ENCODE assay signal across 8 cellular contexts in the genomic region with DNA sequence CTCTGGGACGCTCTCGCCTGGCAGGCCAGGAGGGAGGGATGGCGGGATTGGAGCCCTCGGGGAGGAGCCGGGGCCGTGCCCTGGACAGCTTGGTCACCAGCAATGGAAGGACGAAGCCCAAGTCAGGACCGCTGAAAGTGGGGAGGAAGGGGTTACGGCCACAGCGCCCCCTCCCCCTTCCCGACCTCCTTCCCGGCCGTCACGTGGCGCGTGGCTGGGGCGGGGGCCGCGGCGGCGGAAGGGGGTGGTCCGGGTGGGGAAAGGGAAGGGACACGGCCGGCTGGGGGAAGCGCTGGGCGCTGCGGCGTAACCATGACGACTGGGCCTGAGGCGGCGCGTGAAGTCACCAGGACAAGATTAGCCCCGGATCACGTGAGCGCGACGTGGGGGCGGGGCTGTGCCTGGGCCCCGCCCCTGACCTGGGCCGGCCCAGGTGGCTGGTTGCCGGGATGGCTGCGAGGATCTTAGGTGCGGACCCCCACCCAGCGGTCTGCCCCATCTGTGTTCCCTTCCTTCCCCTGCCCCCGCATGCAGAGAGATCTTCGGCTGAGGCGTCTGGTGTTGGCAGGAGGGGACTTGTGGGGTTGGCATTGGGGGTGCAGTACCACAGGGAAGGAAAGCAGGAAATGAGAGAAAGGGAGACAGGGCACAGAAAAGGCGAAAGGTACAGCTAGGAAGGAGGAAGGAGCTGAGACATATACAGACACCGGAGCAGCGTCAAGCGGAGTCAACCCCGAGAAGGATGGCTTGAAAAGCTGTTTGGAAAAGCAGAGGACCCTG. TPM values are rescaled to one million over a fixed set of nuclear protein-coding genes. Genes with fewer than 3 reads are reported as not detected.
DNase-seq lines count a peak whose midpoint lies in the region; ATAC-seq and TF ChIP-seq lines count a peak whose summit lies in the region.

No MANE protein-coding gene starts in this region.

- H3K27ac ChIP-seq in coronary artery, result peak overlapping the region; percentile 53 to 85

- no peaks in the 10 kb centered on the region for H3K27me3 Mint-ChIP-seq in activated CD4-positive, alpha-beta T cell treated with anti-CD3 and anti-CD28 coated beads, Interleukin-2, amount 10 ng/mL, durations not matched to agents 7 days and 5 days

- no peaks in the 10 kb centered on the region for H3K9me3 Mint-ChIP-seq in activated CD4-positive, alpha-beta T cell treated with anti-CD3 and anti-CD28 coated beads, Interleukin-2, amount 10 ng/mL, durations not matched to agents 7 days and 5 days

- CTCF ChIA-PET in activated CD4-positive, alpha-beta T cell treated with anti-CD3 and anti-CD28 coated beads, Interleukin-2, amount 10 ng/mL, durations not matched to agents 7 days and 5 days (lab: Charles Lee), result interaction anchor here (0.9 to 1.4 kb wide), 7 partner anchors 9 to 113 kb away, joined by 3 to 4 read pairs (median 3); a partner anchor contains a TSS

- H3K4me3 ChIP-seq in AG10803 (ENCODE audit: low read length) (peak overlapping the region; percentile 67), coronary artery (peak overlapping the region; percentile 77)

- H3K4me1 Mint-ChIP-seq in activated CD4-positive, alpha-beta T cell treated with anti-CD3 and anti-CD28 coated beads, Interleukin-2, amount 10 ng/mL, durations not matched to agents 7 days and 5 days, result peaks cover 36% of the 10 kb centered on the region

- POLR2A ChIA-PET in activated CD4-positive, alpha-beta T cell treated with anti-CD3 and anti-CD28 coated beads, Interleukin-2, amount 10 ng/mL, durations not matched to agents 7 days and 5 days (lab: Charles Lee), result interaction anchor here (0.6 kb wide), 1 partner anchor 7 kb away, joined by 3 read pairs; no protein-coding TSS in a partner anchor

- peak overlapping the region; percentile 82 for H3K4me3 Mint-ChIP-seq in activated CD4-positive, alpha-beta T cell treated with anti-CD3 and anti-CD28 coated beads, Interleukin-2, amount 10 ng/mL, durations not matched to agents 7 days and 5 days

- H3K27ac Mint-ChIP-seq in activated CD4-positive, alpha-beta T cell treated with anti-CD3 and anti-CD28 coated beads, Interleukin-2, amount 10 ng/mL, durations not matched to agents 7 days and 5 days, result peak overlapping the region; percentile 67

- ATAC-seq in GM19043 (IDR thresholded peaks at IDR 0.05; ENCODE audit: low read depth, unreplicated experiment) (peak; percentile 96), HG03354 (IDR thresholded peaks at IDR 0.05; ENCODE audit: poor library complexity, severe bottlenecking, unreplicated experiment) (peak; percentile 95), left lobe of liver (peak; percentile 95)

- no peaks in the 10 kb centered on the region for H3K36me3 Mint-ChIP-seq in activated CD4-positive, alpha-beta T cell treated with anti-CD3 and anti-CD28 coated beads, Interleukin-2, amount 10 ng/mL, durations not matched to agents 7 days and 5 days (ENCODE audit: low read depth)

- TF ChIP-seq CTCF in AG10803 (conservative IDR thresholded peaks at IDR 0.05; ENCODE audit: low read length) (no peak), coronary artery (IDR thresholded peaks at IDR 0.05) (no peak)

- DNase-seq in AG10803 (ENCODE audit: low read depth), result peak; percentile 82
- DNase-seq in NCI-H510A (lab: John Stamatoyannopoulos, UW), result peak; percentile 74
- DNase-seq in activated CD4-positive, alpha-beta T cell treated with anti-CD3 and anti-CD28 coated beads, Interleukin-2, amount 10 ng/mL, durations not matched to agents 7 days and 5 days, result peak; percentile 89
- peak; percentile 96 for DNase-seq in coronary artery (ENCODE audit: low spot score)
- peak; percentile 92 for DNase-seq in left lobe of liver (ENCODE audit: low spot score)
- DNase-seq in stimulated activated CD4-positive, alpha-beta T cell treated with anti-CD3 and anti-CD28 coated beads, Interleukin-1b, Interleukin-23, amount 100 ng/mL, for 48 hours, result peak; percentile 84

RNA-seq across cellular contexts. Expression of a gene that starts 6.2 kb away (rescaled TPM):
- 10 to 100 TPM; 26.0 to 26.1 TPM for total RNA-seq in activated CD4-positive, alpha-beta T cell treated with anti-CD3 and anti-CD28 coated beads, Interleukin-2, amount 10 ng/mL, durations not matched to agents 7 days and 5 days
- 1.4 TPM for total RNA-seq in left lobe of liver

RNA-seq across cellular contexts. Expression of a gene that starts 8.1 kb away (rescaled TPM):
- total RNA-seq in activated CD4-positive, alpha-beta T cell treated with anti-CD3 and anti-CD28 coated beads, Interleukin-2, amount 10 ng/mL, durations not matched to agents 7 days and 5 days, result 10 to 100 TPM; 32.6 to 35.9 TPM
- total RNA-seq in left lobe of liver, result 22.3 TPM

RNA-seq across cellular contexts. Expression of a gene that starts 14.3 kb away (rescaled TPM):
- not detected for total RNA-seq in activated CD4-positive, alpha-beta T cell treated with anti-CD3 and anti-CD28 coated beads, Interleukin-2, amount 10 ng/mL, durations not matched to agents 7 days and 5 days
- total RNA-seq in left lobe of liver, result not detected

RNA-seq across cellular contexts. Expression of a gene that starts 41.1 kb away (rescaled TPM):
- total RNA-seq in activated CD4-positive, alpha-beta T cell treated with anti-CD3 and anti-CD28 coated beads, Interleukin-2, amount 10 ng/mL, durations not matched to agents 7 days and 5 days, result 100 to 1,000 TPM; 882 to 943 TPM
- 338 TPM for total RNA-seq in left lobe of liver

RNA-seq across cellular contexts. Expression of a gene that starts 51.5 kb away (rescaled TPM):
- total RNA-seq in activated CD4-positive, alpha-beta T cell treated with anti-CD3 and anti-CD28 coated beads, Interleukin-2, amount 10 ng/mL, durations not matched to agents 7 days and 5 days, result 100 to 1,000 TPM; 223 to 229 TPM
- 69.9 TPM for total RNA-seq in left lobe of liver

Comparison
In these comparisons a context has a peak if more than half of its experiments do, and no peak if none do; other contexts are left out.
1. Peak in every context shown above with its lines: DNase-seq, ATAC-seq, H3K4me3 ChIP-seq and H3K27ac ChIP-seq.
2. RNA of a gene that starts 6.2 kb away (total RNA-seq): 26.0 to 26.1 TPM in activated CD4-positive, alpha-beta T cell treated with anti-CD3 and anti-CD28 coated beads, Interleukin-2, amount 10 ng/mL, durations not matched to agents 7 days and 5 days; 1.4 TPM in left lobe of liver (single experiment); every median in the first group is over 10 times any median in the second.